1 cellular context compared by ENCODE assay signal in genomic region chr6:122399348-122400120, GRCh38.
A peak's percentile ranks its signal among the peaks of the same experiment; 100 is the strongest.
TF ChIP-seq lines count a peak whose summit lies in the region.

Gene HSF2 (plus strand): TSS chr6:122399652. CDS start chr6:122399738, 86 bp downstream.

TF ChIP-seq in GM12878, 131 proteins besides CTCF, POLR2A, EP300 and RAD21 (continued from another document):
- no peak for TF ChIP-seq MYC (IDR thresholded peaks at IDR 0.05; ENCODE audit: insufficient read depth, insufficient read length, insufficient replicate concordance, low read length, severe bottlenecking)
- TF ChIP-seq ATF2 (IDR thresholded peaks at IDR 0.05; ENCODE audit: low read length) = no peak
- TF ChIP-seq MAX (IDR thresholded peaks at IDR 0.05; ENCODE audit: low read depth, low read length) = peak; percentile 80
- peak; percentile 96 for TF ChIP-seq SP1 (IDR thresholded peaks at IDR 0.05; ENCODE audit: low read depth, low read length)
- no peak for TF ChIP-seq NFYA (IDR thresholded peaks at IDR 0.05; ENCODE audit: borderline replicate concordance, low read depth, low read length)
- TF ChIP-seq TCF12 (IDR thresholded peaks at IDR 0.05; ENCODE audit: low read depth, low read length) = no peak
- no peak for TF ChIP-seq PAX5 (IDR thresholded peaks at IDR 0.05; ENCODE audit: borderline replicate concordance, low read depth, low read length)
- peak; percentile 65; the same call in 1 of the 2 replicates for TF ChIP-seq CREM (IDR thresholded peaks at IDR 0.05; ENCODE audit: low read depth)
- TF ChIP-seq CREB1 (IDR thresholded peaks at IDR 0.05; ENCODE audit: low read depth) = peak; percentile 62
- no peak for TF ChIP-seq PML (IDR thresholded peaks at IDR 0.05; ENCODE audit: low read length)
- TF ChIP-seq USF1 (IDR thresholded peaks at IDR 0.05; ENCODE audit: borderline replicate concordance, extremely low read length, insufficient read depth, low read depth, low read length) = peak; percentile 89
- no peak for TF ChIP-seq ELK1 (IDR thresholded peaks at IDR 0.05; ENCODE audit: low read depth, low read length)
- TF ChIP-seq RAD51 (IDR thresholded peaks at IDR 0.05) = 0 out of 2 replicates have a peak, but pooled peaks have one; percentile 49
- TF ChIP-seq NFXL1 (IDR thresholded peaks at IDR 0.05; ENCODE audit: borderline replicate concordance) = 0 out of 2 replicates have a peak, but pooled peaks have one; percentile 33
- peak; percentile 99 for TF ChIP-seq BHLHE40 (IDR thresholded peaks at IDR 0.05; ENCODE audit: borderline replicate concordance in 1 of 2, low read depth in 2 of 2, low read length in 1 of 2)
- no peak for TF ChIP-seq POU2F2 (IDR thresholded peaks at IDR 0.05; ENCODE audit: borderline replicate concordance, low read depth, low read length)
- TF ChIP-seq HCFC1 (IDR thresholded peaks at IDR 0.05; ENCODE audit: low read length) = 0 out of 2 replicates have a peak, but pooled peaks have one; percentile 11
- no peak for TF ChIP-seq KAT2A (conservative IDR thresholded peaks at IDR 0.05; ENCODE audit: control insufficient read depth, low read depth, low read length)
- TF ChIP-seq ZNF207 (IDR thresholded peaks at IDR 0.05; ENCODE audit: borderline replicate concordance) = 0 out of 2 replicates have a peak, but pooled peaks have one; percentile 64
- TF ChIP-seq ZNF622 (IDR thresholded peaks at IDR 0.05) = no peak
- TF ChIP-seq YY1 (IDR thresholded peaks at IDR 0.05; ENCODE audit: low read depth, low read length) = peak; percentile 23; the same call in 1 of the 2 replicates
- 0 out of 2 replicates have a peak, but pooled peaks have one; percentile 65 for TF ChIP-seq RFX5 (IDR thresholded peaks at IDR 0.05; ENCODE audit: low read depth, low read length)
- TF ChIP-seq ZNF24 (IDR thresholded peaks at IDR 0.05) = 0 out of 2 replicates have a peak, but pooled peaks have one; percentile 26
- no peak for TF ChIP-seq SMAD5 (IDR thresholded peaks at IDR 0.05; ENCODE audit: low read depth)
